Comparison of ENCODE assay signal across 8 cellular contexts in genomic region chr1:11655263-11656079, GRCh38. TPM values are rescaled to one million over a fixed set of nuclear protein-coding genes. Genes with fewer than 3 reads are reported as not detected.
A peak's percentile ranks its signal among the peaks of the same experiment; 100 is the strongest.
DNase-seq lines count a peak whose midpoint lies in the region; ATAC-seq and TF ChIP-seq lines count a peak whose summit lies in the region.

No MANE protein-coding gene starts in this region.

- peaks cover 13% of the 10 kb centered on the region for H3K36me3 Mint-ChIP-seq in activated CD4-positive, alpha-beta memory T cell treated with anti-CD3 and anti-CD28 coated beads, Interleukin-2, amount 10 ng/mL, durations not matched to agents 7 days and 5 days (ENCODE audit: low read depth)
- H3K36me3 Mint-ChIP-seq in stimulated activated effector memory CD8-positive, alpha-beta T cell treated with anti-CD3 and anti-CD28 coated beads, Interleukin-12 subunit alpha, Interleukin-12 subunit beta, amount 100 ng/mL, for 72 hours: peaks cover 43% of the 10 kb centered on the region

- H3K9me3 ChIP-seq in HEK293 (ENCODE audit: control insufficient read depth, insufficient read depth, low read depth, low read length) (no peaks in the 10 kb centered on the region), iPS DF 6.9 (ENCODE audit: control insufficient read depth, insufficient read depth, low read length) (no peaks in the 10 kb centered on the region)

- no peak for DNase-seq in activated CD4-positive, alpha-beta memory T cell treated with anti-CD3 and anti-CD28 coated beads, Interleukin-2, amount 10 ng/mL, durations not matched to agents 7 days and 5 days
- DNase-seq in iPS DF 6.9 (ENCODE audit: low read depth, low spot score): no peak
- no peak for DNase-seq in stimulated activated effector memory CD8-positive, alpha-beta T cell treated with anti-CD3 and anti-CD28 coated beads, Interleukin-12 subunit alpha, Interleukin-12 subunit beta, amount 100 ng/mL, for 72 hours (ENCODE audit: low spot score in 2 of 2)
- no peak for DNase-seq in AG08396 (ENCODE audit: low spot score)
- DNase-seq in NCI-H2171 treated with DMSO at 0.1 percent for 48 hours (lab: John Stamatoyannopoulos, UW): no peak
- DNase-seq in NCI-H146 treated with DMSO at 0.1 percent for 48 hours (lab: John Stamatoyannopoulos, UW; ENCODE audit: unreplicated experiment): no peak

- H3K36me3 ChIP-seq in HEK293 (ENCODE audit: control insufficient read depth in 2 of 2, insufficient read depth in 1 of 2, low read length in 2 of 2): peaks cover 8 to 46% of the 10 kb centered on the region in 2 experiments; a peak in 2 of 3 replicates
- H3K36me3 ChIP-seq in iPS DF 6.9 (ENCODE audit: control insufficient read depth, insufficient read depth, low read length): peaks cover 7% of the 10 kb centered on the region; the same call in 1 of the 2 replicates

- H3K9me3 Mint-ChIP-seq in activated CD4-positive, alpha-beta memory T cell treated with anti-CD3 and anti-CD28 coated beads, Interleukin-2, amount 10 ng/mL, durations not matched to agents 7 days and 5 days: no peaks in the 10 kb centered on the region
- no peaks in the 10 kb centered on the region for H3K9me3 Mint-ChIP-seq in stimulated activated effector memory CD8-positive, alpha-beta T cell treated with anti-CD3 and anti-CD28 coated beads, Interleukin-12 subunit alpha, Interleukin-12 subunit beta, amount 100 ng/mL, for 72 hours

- H3K4me3 Mint-ChIP-seq in activated CD4-positive, alpha-beta memory T cell treated with anti-CD3 and anti-CD28 coated beads, Interleukin-2, amount 10 ng/mL, durations not matched to agents 7 days and 5 days: peak overlapping the region; percentile 71
- peak overlapping the region; percentile 67 for H3K4me3 Mint-ChIP-seq in stimulated activated effector memory CD8-positive, alpha-beta T cell treated with anti-CD3 and anti-CD28 coated beads, Interleukin-12 subunit alpha, Interleukin-12 subunit beta, amount 100 ng/mL, for 72 hours

- peaks cover 18% of the 10 kb centered on the region for H3K4me1 Mint-ChIP-seq in activated CD4-positive, alpha-beta memory T cell treated with anti-CD3 and anti-CD28 coated beads, Interleukin-2, amount 10 ng/mL, durations not matched to agents 7 days and 5 days
- H3K4me1 Mint-ChIP-seq in stimulated activated effector memory CD8-positive, alpha-beta T cell treated with anti-CD3 and anti-CD28 coated beads, Interleukin-12 subunit alpha, Interleukin-12 subunit beta, amount 100 ng/mL, for 72 hours: peaks cover 21% of the 10 kb centered on the region

- WGBS in iPS DF 6.9 (ENCODE audit: insufficient coverage, insufficient read length): no CpG with 5 or more reads among the region's 25 CpGs

- H3K27ac ChIP-seq in HEK293 (ENCODE audit: extremely low read depth, low read depth, low read length): no peak overlapping the region
- H3K27ac ChIP-seq in iPS DF 6.9 (ENCODE audit: low read length): no peak overlapping the region

- no peaks in the 10 kb centered on the region for H3K4me1 ChIP-seq in HEK293 (ENCODE audit: control insufficient read depth, insufficient read depth, low read length)
- H3K4me1 ChIP-seq in iPS DF 6.9 (ENCODE audit: control insufficient read depth, insufficient read depth, low read length): peaks cover 6% of the 10 kb centered on the region; the same call in 1 of the 2 replicates

- no peak for TF ChIP-seq CTCF in HEK293 (tag by site-specific recombination; IDR thresholded peaks at IDR 0.05)

- H3K27ac Mint-ChIP-seq in activated CD4-positive, alpha-beta memory T cell treated with anti-CD3 and anti-CD28 coated beads, Interleukin-2, amount 10 ng/mL, durations not matched to agents 7 days and 5 days: no peak overlapping the region
- H3K27ac Mint-ChIP-seq in stimulated activated effector memory CD8-positive, alpha-beta T cell treated with anti-CD3 and anti-CD28 coated beads, Interleukin-12 subunit alpha, Interleukin-12 subunit beta, amount 100 ng/mL, for 72 hours: peak overlapping the region; percentile 50

- H3K4me3 ChIP-seq in HEK293 (ENCODE audit: low read depth, low read length) (peak overlapping the region; percentile 65), iPS DF 6.9 (ENCODE audit: low read length) (peak overlapping the region; percentile 71; the same call in 1 of the 2 replicates)

- ATAC-seq in stimulated activated effector memory CD8-positive, alpha-beta T cell treated with anti-CD3 and anti-CD28 coated beads, Interleukin-12 subunit alpha, Interleukin-12 subunit beta, amount 100 ng/mL, for 72 hours: no peak
- ATAC-seq in activated CD4-positive, CD25-positive, alpha-beta regulatory T cell treated with anti-CD3 and anti-CD28 coated beads, Interleukin-2, amount 50 U/mL, for 24 hours: no peak

- CTCF ChIA-PET in HEK293 (lab: Yijun Ruan, JAX): interaction anchor here (0.6 to 1.8 kb wide), 6 partner anchors 9 to 318 kb away, joined by 3 to 5 read pairs (median 4); partner anchors contain the start of gene FBXO6
- CTCF ChIA-PET in activated CD4-positive, alpha-beta memory T cell treated with anti-CD3 and anti-CD28 coated beads, Interleukin-2, amount 10 ng/mL, durations not matched to agents 7 days and 5 days (lab: Charles Lee): interaction anchor here (0.8 to 2.7 kb wide), 4 partner anchors 9 to 624 kb away, joined by 3 to 18 read pairs (median 6); partner anchors contain the start of gene FBXO6

- POLR2A ChIA-PET in HEK293 (lab: Yijun Ruan, JAX): interaction anchor here (0.6 to 1.5 kb wide), 6 partner anchors 8 to 524 kb away, joined by 3 to 13 read pairs (median 3); partner anchors contain the start of gene FBXO6
- POLR2A ChIA-PET in activated CD4-positive, alpha-beta memory T cell treated with anti-CD3 and anti-CD28 coated beads, Interleukin-2, amount 10 ng/mL, durations not matched to agents 7 days and 5 days (lab: Charles Lee): interaction anchor here (1.6 to 8.2 kb wide), 3 partner anchors 9 to 253 kb away, joined by 5 to 56 read pairs (median 52); partner anchors contain the start of gene FBXO6

- no peaks in the 10 kb centered on the region for H3K27me3 ChIP-seq in iPS DF 6.9 (ENCODE audit: control insufficient read depth, insufficient read depth, low read length)

- H3K27me3 Mint-ChIP-seq in activated CD4-positive, alpha-beta memory T cell treated with anti-CD3 and anti-CD28 coated beads, Interleukin-2, amount 10 ng/mL, durations not matched to agents 7 days and 5 days: peaks cover 3% of the 10 kb centered on the region

TF ChIP-seq in HEK293, 187 proteins besides CTCF, POLR2A, EP300 and RAD21 (continues in another document):
- no peak for TF ChIP-seq ZNF280D (tag by site-specific recombination; IDR thresholded peaks at IDR 0.05)
- no peak for TF ChIP-seq ZNF335 (tag by site-specific recombination; conservative IDR thresholded peaks at IDR 0.05)
- no peak for TF ChIP-seq ZNF654 (tag by site-specific recombination; IDR thresholded peaks at IDR 0.05; ENCODE audit: low read depth)
- peak; percentile 69 for TF ChIP-seq KLF8 (tag by site-specific recombination; IDR thresholded peaks at IDR 0.05)
- TF ChIP-seq KLF9 (tag by site-specific recombination; IDR thresholded peaks at IDR 0.05; ENCODE audit: low read depth): 0 out of 2 replicates have a peak, but pooled peaks have one; percentile 12
- peak; percentile 40; the same call in 1 of the 2 replicates for TF ChIP-seq EGR2 (tag by site-specific recombination; IDR thresholded peaks at IDR 0.05; ENCODE audit: low read depth)
- TF ChIP-seq ZNF23 (tag by site-specific recombination; IDR thresholded peaks at IDR 0.05; ENCODE audit: borderline replicate concordance): no peak
- TF ChIP-seq HOXD13 (CRISPR knock-in tag; IDR thresholded peaks at IDR 0.05; ENCODE audit: borderline replicate concordance): no peak
- TF ChIP-seq KLF10 (tag by site-specific recombination; IDR thresholded peaks at IDR 0.05): no peak
- TF ChIP-seq ZFHX2 (tag by site-specific recombination; conservative IDR thresholded peaks at IDR 0.05): peak; percentile 46; the same call in 1 of the 2 replicates

RNA-seq across cellular contexts. Expression of gene FBXO44, which starts 0.8 kb away (rescaled TPM):
- 10 to 100 TPM; 30.4 to 32.4 TPM for total RNA-seq in activated CD4-positive, alpha-beta memory T cell treated with anti-CD3 and anti-CD28 coated beads, Interleukin-2, amount 10 ng/mL, durations not matched to agents 7 days and 5 days

RNA-seq across cellular contexts. Expression of gene FBXO2, which starts 1.2 kb away (rescaled TPM):
- total RNA-seq in activated CD4-positive, alpha-beta memory T cell treated with anti-CD3 and anti-CD28 coated beads, Interleukin-2, amount 10 ng/mL, durations not matched to agents 7 days and 5 days: 1 to 10 TPM; 1.4 to 1.8 TPM

RNA-seq across cellular contexts. Expression of gene FBXO6, which starts 8.5 kb away (rescaled TPM):
- 10 to 100 TPM; 37.1 to 37.7 TPM for total RNA-seq in activated CD4-positive, alpha-beta memory T cell treated with anti-CD3 and anti-CD28 coated beads, Interleukin-2, amount 10 ng/mL, durations not matched to agents 7 days and 5 days

RNA-seq across cellular contexts. Expression of gene MAD2L2, which starts 25.5 kb away (rescaled TPM):
- total RNA-seq in activated CD4-positive, alpha-beta memory T cell treated with anti-CD3 and anti-CD28 coated beads, Interleukin-2, amount 10 ng/mL, durations not matched to agents 7 days and 5 days: 10 to 100 TPM; 59.2 to 63.1 TPM

RNA-seq across cellular contexts. Expression of gene DRAXIN, which starts 36.0 kb away (rescaled TPM):
- total RNA-seq in activated CD4-positive, alpha-beta memory T cell treated with anti-CD3 and anti-CD28 coated beads, Interleukin-2, amount 10 ng/mL, durations not matched to agents 7 days and 5 days: under 1 TPM; 0.60 TPM
